Comparison of ENCODE assay signal across 2 cellular contexts in the genomic region with DNA sequence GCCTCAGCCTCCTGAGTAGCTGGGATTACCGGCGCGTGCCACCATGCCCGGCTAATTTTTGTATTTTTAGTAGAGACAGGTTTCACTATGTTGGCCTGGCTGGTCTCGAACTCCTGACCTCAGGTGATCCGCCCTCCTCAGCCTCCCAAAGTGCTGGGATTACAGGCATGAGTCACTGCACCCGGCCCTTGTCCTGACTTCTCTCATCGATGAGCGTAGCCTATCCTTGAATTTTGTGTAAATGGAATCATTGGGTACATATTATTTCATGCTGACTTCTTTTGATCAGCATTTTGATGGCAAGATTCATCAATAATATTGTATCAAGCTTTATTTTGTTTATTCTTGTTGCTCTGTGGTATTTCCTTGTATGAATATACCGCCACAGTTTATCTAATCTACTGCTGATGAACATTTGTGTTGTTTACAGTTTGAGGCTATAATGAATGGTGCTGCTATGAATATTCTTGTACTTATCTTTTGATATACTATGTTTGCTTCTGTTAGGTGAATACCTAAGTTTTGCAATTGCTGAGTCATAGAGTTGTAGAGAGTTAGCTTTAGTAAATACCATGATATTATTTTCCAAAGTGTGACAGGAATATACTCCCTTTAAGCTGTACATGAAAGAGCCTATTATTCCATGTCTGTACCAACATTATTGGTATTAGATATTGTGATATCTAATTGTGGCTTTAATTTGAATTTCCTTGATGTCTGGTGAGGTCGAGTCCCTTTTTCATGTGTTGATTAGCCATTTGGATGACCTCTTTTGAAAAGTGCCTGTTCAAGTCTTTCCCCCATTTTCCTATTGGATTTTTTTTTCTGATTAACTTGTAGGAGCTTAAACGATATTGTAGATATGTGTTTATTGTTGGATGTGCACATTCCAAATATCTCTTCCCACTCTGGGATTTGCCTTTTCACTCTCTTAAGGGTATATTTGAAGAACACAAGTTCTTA.
A peak's percentile ranks its signal among the peaks of the same experiment; 100 is the strongest.
TF ChIP-seq lines count a peak whose summit lies in the region.

No MANE protein-coding gene starts in this region.

TF ChIP-seq in A549, 52 proteins besides CTCF, POLR2A, EP300 and RAD21:
- TF ChIP-seq FOSL2 (IDR thresholded peaks at IDR 0.05) (no peak), FOSL2 (CRISPR knock-in tag; IDR thresholded peaks at IDR 0.05) (peak; percentile 27), NFE2L2 (conservative IDR thresholded peaks at IDR 0.05; ENCODE audit: low read length) (peak; percentile 41; the same call in 1 of the 2 replicates), GATA3 (IDR thresholded peaks at IDR 0.05; ENCODE audit: borderline replicate concordance) (no peak), MAFK (IDR thresholded peaks at IDR 0.05; ENCODE audit: partially characterized antibody) (peak; percentile 77)

TF ChIP-seq in HCT116, 20 proteins besides CTCF, POLR2A, EP300 and RAD21:
- no peak for TF ChIP-seq JUND (IDR thresholded peaks at IDR 0.05)
- TF ChIP-seq, protein P1, sequence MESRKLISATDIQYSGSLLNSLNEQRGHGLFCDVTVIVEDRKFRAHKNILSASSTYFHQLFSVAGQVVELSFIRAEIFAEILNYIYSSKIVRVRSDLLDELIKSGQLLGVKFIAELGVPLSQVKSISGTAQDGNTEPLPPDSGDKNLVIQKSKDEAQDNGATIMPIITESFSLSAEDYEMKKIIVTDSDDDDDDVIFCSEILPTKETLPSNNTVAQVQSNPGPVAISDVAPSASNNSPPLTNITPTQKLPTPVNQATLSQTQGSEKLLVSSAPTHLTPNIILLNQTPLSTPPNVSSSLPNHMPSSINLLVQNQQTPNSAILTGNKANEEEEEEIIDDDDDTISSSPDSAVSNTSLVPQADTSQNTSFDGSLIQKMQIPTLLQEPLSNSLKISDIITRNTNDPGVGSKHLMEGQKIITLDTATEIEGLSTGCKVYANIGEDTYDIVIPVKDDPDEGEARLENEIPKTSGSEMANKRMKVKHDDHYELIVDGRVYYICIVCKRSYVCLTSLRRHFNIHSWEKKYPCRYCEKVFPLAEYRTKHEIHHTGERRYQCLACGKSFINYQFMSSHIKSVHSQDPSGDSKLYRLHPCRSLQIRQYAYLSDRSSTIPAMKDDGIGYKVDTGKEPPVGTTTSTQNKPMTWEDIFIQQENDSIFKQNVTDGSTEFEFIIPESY (IDR thresholded peaks at IDR 0.05; ENCODE audit: extremely low read depth, insufficient replicate concordance, low read length) = no peak
- TF ChIP-seq CBX3 (IDR thresholded peaks at IDR 0.05; ENCODE audit: low read depth) = no peak
- no peak for TF ChIP-seq YY1 (IDR thresholded peaks at IDR 0.05; ENCODE audit: extremely low read depth, insufficient replicate concordance, low read depth, low read length)
- TF ChIP-seq ZNF274 (IDR thresholded peaks at IDR 0.05; ENCODE audit: low read depth, low read length) = no peak
- TF ChIP-seq ELF1 (IDR thresholded peaks at IDR 0.05; ENCODE audit: borderline replicate concordance, low read depth) = no peak
- TF ChIP-seq SIN3A (IDR thresholded peaks at IDR 0.05; ENCODE audit: low read depth) = no peak
- no peak for TF ChIP-seq FOSL1 (IDR thresholded peaks at IDR 0.05; ENCODE audit: low read depth)
- TF ChIP-seq POLR2AphosphoS5 (IDR thresholded peaks at IDR 0.05; ENCODE audit: low read depth, low read length) = no peak
- no peak for TF ChIP-seq EZH2 (IDR thresholded peaks at IDR 0.05)
- TF ChIP-seq TCF7L2 (IDR thresholded peaks at IDR 0.05; ENCODE audit: borderline replicate concordance, extremely low read depth, insufficient read depth, insufficient read length) = no peak
- no peak for TF ChIP-seq ZFX (IDR thresholded peaks at IDR 0.05)
- no peak for TF ChIP-seq EZH2phosphoT487 (IDR thresholded peaks at IDR 0.05; ENCODE audit: borderline replicate concordance)
- no peak for TF ChIP-seq EGR1 (IDR thresholded peaks at IDR 0.05; ENCODE audit: low read depth)
- TF ChIP-seq SRF (IDR thresholded peaks at IDR 0.05; ENCODE audit: low read depth) = no peak
- TF ChIP-seq MAX (IDR thresholded peaks at IDR 0.05) = no peak
- no peak for TF ChIP-seq CEBPB (IDR thresholded peaks at IDR 0.05; ENCODE audit: low read depth)
- TF ChIP-seq SP1 (IDR thresholded peaks at IDR 0.05; ENCODE audit: low read depth) = no peak
- no peak for TF ChIP-seq ATF3 (IDR thresholded peaks at IDR 0.05)
- TF ChIP-seq, protein P2, sequence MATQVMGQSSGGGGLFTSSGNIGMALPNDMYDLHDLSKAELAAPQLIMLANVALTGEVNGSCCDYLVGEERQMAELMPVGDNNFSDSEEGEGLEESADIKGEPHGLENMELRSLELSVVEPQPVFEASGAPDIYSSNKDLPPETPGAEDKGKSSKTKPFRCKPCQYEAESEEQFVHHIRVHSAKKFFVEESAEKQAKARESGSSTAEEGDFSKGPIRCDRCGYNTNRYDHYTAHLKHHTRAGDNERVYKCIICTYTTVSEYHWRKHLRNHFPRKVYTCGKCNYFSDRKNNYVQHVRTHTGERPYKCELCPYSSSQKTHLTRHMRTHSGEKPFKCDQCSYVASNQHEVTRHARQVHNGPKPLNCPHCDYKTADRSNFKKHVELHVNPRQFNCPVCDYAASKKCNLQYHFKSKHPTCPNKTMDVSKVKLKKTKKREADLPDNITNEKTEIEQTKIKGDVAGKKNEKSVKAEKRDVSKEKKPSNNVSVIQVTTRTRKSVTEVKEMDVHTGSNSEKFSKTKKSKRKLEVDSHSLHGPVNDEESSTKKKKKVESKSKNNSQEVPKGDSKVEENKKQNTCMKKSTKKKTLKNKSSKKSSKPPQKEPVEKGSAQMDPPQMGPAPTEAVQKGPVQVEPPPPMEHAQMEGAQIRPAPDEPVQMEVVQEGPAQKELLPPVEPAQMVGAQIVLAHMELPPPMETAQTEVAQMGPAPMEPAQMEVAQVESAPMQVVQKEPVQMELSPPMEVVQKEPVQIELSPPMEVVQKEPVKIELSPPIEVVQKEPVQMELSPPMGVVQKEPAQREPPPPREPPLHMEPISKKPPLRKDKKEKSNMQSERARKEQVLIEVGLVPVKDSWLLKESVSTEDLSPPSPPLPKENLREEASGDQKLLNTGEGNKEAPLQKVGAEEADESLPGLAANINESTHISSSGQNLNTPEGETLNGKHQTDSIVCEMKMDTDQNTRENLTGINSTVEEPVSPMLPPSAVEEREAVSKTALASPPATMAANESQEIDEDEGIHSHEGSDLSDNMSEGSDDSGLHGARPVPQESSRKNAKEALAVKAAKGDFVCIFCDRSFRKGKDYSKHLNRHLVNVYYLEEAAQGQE (IDR thresholded peaks at IDR 0.05; ENCODE audit: low read depth) = no peak
